Comparison of ENCODE assay signal across 22 cellular contexts in the genomic region with DNA sequence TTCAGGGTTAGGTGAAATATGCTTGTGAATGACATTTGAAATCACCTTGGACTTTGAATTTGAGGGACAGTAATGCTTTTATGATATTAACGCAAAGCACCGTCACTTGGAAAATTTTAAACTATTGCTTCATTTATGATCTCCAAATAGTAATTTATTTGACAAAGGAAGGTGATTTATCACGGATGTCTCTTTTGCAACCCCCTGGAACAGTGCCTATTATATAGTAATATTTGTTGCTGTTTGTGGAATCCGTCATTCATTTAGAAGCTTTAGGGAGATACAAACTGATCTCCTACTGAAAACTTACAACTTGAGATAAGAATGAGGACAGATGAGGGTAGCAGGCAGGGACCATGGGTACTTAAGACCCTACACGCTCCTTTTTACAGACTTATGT.
"Had no signal": no experiment of that assay in that cellular context is flagged by ENCODE, and none has a peak within 500 bp of the region (broad histone marks: within the 10 kb centered on the region; RNA-seq: fewer than 3 reads in every experiment).

No MANE protein-coding gene starts in this region.

- H3K27ac Mint-ChIP-seq: IgD-negative memory B cell had no signal

- H3K9me3 ChIP-seq: MG63, SK-N-SH had no signal

- DNase-seq: KBM-7; MG63; NCI-H1092; NCI-H1105 treated with DMSO at 0.1 percent for 48 hours; NCI-H1436; NCI-H187; NCI-H2029; NCI-H2081 treated with DMSO at 0.1 percent for 48 hours; NCI-H2171; NCI-H226; NCI-H446; NCI-H510A; NCI-H524 treated with DMSO at 0.1 percent for 48 hours; NCI-H69; NCI-H774; NK-92 treated with Interleukin-12 subunit alpha and Interleukin-12 subunit beta, amount 100 ng/mL, for 24 hours; SHP77; SK-N-SH; SW 1271 had no signal

- ATAC-seq: Panc1 had no signal

- H3K27me3 ChIP-seq: MG63 had no signal

- H3K4me3 ChIP-seq: MG63 had no signal

- H3K36me3 ChIP-seq: MG63 had no signal

- H3K4me2 ChIP-seq: SK-N-SH had no signal

- H3K27ac ChIP-seq: RWPE1 had no signal

- H3K9ac ChIP-seq: SK-N-SH had no signal

- H3K4me1 Mint-ChIP-seq: IgD-negative memory B cell had no signal

- H3K4me3 Mint-ChIP-seq: IgD-negative memory B cell had no signal

- H3K9me3 Mint-ChIP-seq: IgD-negative memory B cell had no signal
